26 cellular contexts compared by ENCODE assay signal in genomic region chr9:92474569-92474968, GRCh38.
"Had no signal": no experiment of that assay in that cellular context is flagged by ENCODE, and none has a peak within 500 bp of the region (broad histone marks: within the 10 kb centered on the region; RNA-seq: fewer than 3 reads in every experiment).

No MANE protein-coding gene starts in this region.

- H3K4me3 ChIP-seq: stomach, suprapubic skin, testis, thoracic aorta, thyroid gland, tibial artery, tibial nerve, transverse colon, upper lobe of left lung, upper lobe of right lung, uterus, vagina had no signal

- ATAC-seq: stimulated activated effector memory CD8-positive, alpha-beta T cell treated with anti-CD3 and anti-CD28 coated beads, Interleukin-12 subunit alpha, Interleukin-12 subunit beta, amount 100 ng/mL, for 72 hours; stimulated activated memory B cell treated with anti-CD40 and anti-IgM and Interleukin-4, amounts not matched to agents 10 μg/mL and 1 μg/mL and 100 μg/mL, for 72 hours; stimulated activated naive B cell treated with anti-CD40 and anti-IgM and Interleukin-4, amounts not matched to agents 10 μg/mL and 1 μg/mL and 100 μg/mL, for 72 hours; stimulated activated naive CD8-positive, alpha-beta T cell treated with anti-CD3 and anti-CD28 coated beads, Interleukin-15, amount 100 ng/mL, for 72 hours; stimulated activated naive CD8-positive, alpha-beta T cell treated with anti-CD3 and anti-CD28 coated beads, Interleukin-15, Interleukin-2, amounts not matched to agents 100 U/mL and 50 U/mL, for 24 hours; upper lobe of right lung had no signal

- DNase-seq: stimulated activated CD4-positive, alpha-beta T cell treated with anti-CD3 and anti-CD28 coated beads, Interleukin-2, amount 100 ng/mL, for 48 hours; stimulated activated CD4-positive, alpha-beta T cell treated with anti-CD3 and anti-CD28 coated beads, Interleukin-4, amount 100 ng/mL, for 1 hour; stimulated activated CD4-positive, alpha-beta T cell treated with anti-CD3 and anti-CD28 coated beads, Interleukin-4, amount 100 ng/mL, for 24 hours; stimulated activated CD4-positive, alpha-beta T cell treated with anti-CD3 and anti-CD28 coated beads, Interleukin-4, amount 100 ng/mL, for 4 hours; stimulated activated CD8-positive, alpha-beta memory T cell treated with anti-CD3 and anti-CD28 coated beads, Interleukin-4, amount 100 ng/mL, for 48 hours; stimulated activated naive B cell treated with anti-CD40 and anti-IgM and Interleukin-4, amounts not matched to agents 10 μg/mL and 1 μg/mL and 100 μg/mL, for 72 hours; stimulated activated naive CD4-positive, alpha-beta T cell treated with Interleukin-2 at 50 U/mL for 16 hours; stimulated activated naive CD8-positive, alpha-beta T cell treated with anti-CD3 and anti-CD28 coated beads, Interleukin-15, amount 100 ng/mL, for 72 hours; stimulated activated naive CD8-positive, alpha-beta T cell treated with anti-CD3 and anti-CD28 coated beads, Interleukin-15, Interleukin-2, amounts not matched to agents 100 U/mL and 50 U/mL, for 24 hours; stomach; substantia nigra; testis; thyroid gland; tibial artery; transverse colon; trophoblast cell; upper lobe of left lung; upper lobe of right lung; uterus had no signal

- H3K27me3 ChIP-seq: stomach, suprapubic skin, testis, thyroid gland, tibial artery, tibial nerve, transverse colon, upper lobe of left lung, upper lobe of right lung, uterus, vagina had no signal

- H3K27ac ChIP-seq: stomach, suprapubic skin, testis, thoracic aorta, thyroid gland, tibial artery, tibial nerve, transverse colon, upper lobe of left lung, upper lobe of right lung, uterus, vagina had no signal

- H3K36me3 ChIP-seq: suprapubic skin, thyroid gland, tibial artery, tibial nerve, transverse colon, upper lobe of left lung, upper lobe of right lung, uterus, vagina had no signal

- H3K9me3 ChIP-seq: stomach, suprapubic skin, testis, thoracic aorta, thyroid gland, tibial artery, tibial nerve, transverse colon, upper lobe of left lung, upper lobe of right lung, uterus, vagina had no signal

- H3K4me1 ChIP-seq: suprapubic skin, testis, thyroid gland, upper lobe of right lung had no signal

- FAIRE-seq: urothelium cell line had no signal
